Comparison of ENCODE assay signal across 20 cellular contexts in genomic region chr6:81820422-81820821, GRCh38.
"Had no signal": no experiment of that assay in that cellular context is flagged by ENCODE, and none has a peak within 500 bp of the region (broad histone marks: within the 10 kb centered on the region; RNA-seq: fewer than 3 reads in every experiment).

No MANE protein-coding gene starts in this region.

- H3K27ac Mint-ChIP-seq: activated naive CD8-positive, alpha-beta T cell treated with anti-CD3 and anti-CD28 coated beads for 36 hours; activated T-helper 2 cell treated with anti-CD3 and anti-CD28 coated beads, Interferon-gamma antibody, Interleukin-2, Interleukin-4, amounts not matched to agents 10 μg/mL and 5 μg/mL and 100 μg/mL, durations not matched to agents 14 hours and 24 hours and 36 hours; naive thymus-derived CD4-positive, alpha-beta T cell; progenitor cell of endocrine pancreas; T-cell; T-helper 2 cell treated with Interferon-gamma antibody and Interleukin-4, amounts not matched to agents 5 μg/mL and 100 μg/mL, for 36 hours had no signal

- DNase-seq: activated CD4-positive, alpha-beta T cell treated with anti-CD3 and anti-CD28 coated beads for 4 hours; activated CD4-positive, alpha-beta T cell treated with anti-CD3 and anti-CD28 coated beads, Interleukin-2, amount 50 U/mL, for 48 hours; activated CD8-positive, alpha-beta memory T cell treated with anti-CD3 and anti-CD28 coated beads, Interleukin-2, amount 50 U/mL, for 48 hours; activated naive CD4-positive, alpha-beta T cell; activated naive CD8-positive, alpha-beta T cell treated with anti-CD3 and anti-CD28 coated beads for 36 hours; activated T-cell treated with anti-CD3 and anti-CD28 coated beads, Interleukin-2, amount 50 U/mL, for 4 hours; glutamatergic neuron; hippocampal formation; mesenchymal stem cell; naive thymus-derived CD4-positive, alpha-beta T cell; retina; stimulated activated CD4-positive, alpha-beta T cell treated with anti-CD3 and anti-CD28 coated beads, Interleukin-4, amount 100 ng/mL, for 4 hours; stimulated activated naive CD8-positive, alpha-beta T cell treated with anti-CD3 and anti-CD28 coated beads, Interleukin-15, Interleukin-2, amounts not matched to agents 100 U/mL and 50 U/mL, for 24 hours; substantia nigra; T-cell; tibial artery had no signal

- H3K27me3 ChIP-seq: tibial artery had no signal

- H3K27ac ChIP-seq: coronary artery, tibial artery had no signal

- H3K4me3 Mint-ChIP-seq: activated naive CD8-positive, alpha-beta T cell treated with anti-CD3 and anti-CD28 coated beads for 36 hours; activated T-cell treated with anti-CD3 and anti-CD28 coated beads, Interleukin-2, amount 50 U/mL, for 4 hours; naive thymus-derived CD4-positive, alpha-beta T cell; T-cell; T-helper 2 cell treated with Interferon-gamma antibody and Interleukin-4, amounts not matched to agents 5 μg/mL and 100 μg/mL, for 36 hours had no signal

- H3K27me3 Mint-ChIP-seq: progenitor cell of endocrine pancreas had no signal

- H3K36me3 Mint-ChIP-seq: activated naive CD8-positive, alpha-beta T cell treated with anti-CD3 and anti-CD28 coated beads for 36 hours; naive thymus-derived CD4-positive, alpha-beta T cell; T-cell had no signal

- ATAC-seq: activated T-cell treated with anti-CD3 and anti-CD28 coated beads, Interleukin-2, amount 50 U/mL, for 4 hours; naive thymus-derived CD4-positive, alpha-beta T cell; stimulated activated naive CD8-positive, alpha-beta T cell treated with anti-CD3 and anti-CD28 coated beads, Interleukin-15, Interleukin-2, amounts not matched to agents 100 U/mL and 50 U/mL, for 24 hours; T-cell had no signal

- H3K9me3 Mint-ChIP-seq: activated naive CD8-positive, alpha-beta T cell treated with anti-CD3 and anti-CD28 coated beads for 36 hours; activated T-helper 2 cell treated with anti-CD3 and anti-CD28 coated beads, Interferon-gamma antibody, Interleukin-2, Interleukin-4, amounts not matched to agents 10 μg/mL and 5 μg/mL and 100 μg/mL, durations not matched to agents 14 hours and 24 hours and 36 hours; T-cell; T-helper 2 cell treated with Interferon-gamma antibody and Interleukin-4, amounts not matched to agents 5 μg/mL and 100 μg/mL, for 36 hours had no signal

- H3K36me3 ChIP-seq: tibial artery had no signal

- H3K4me3 ChIP-seq: coronary artery, tibial artery had no signal

- H3K4me1 ChIP-seq: tibial artery had no signal
